10 cellular contexts compared by ENCODE assay signal in the genomic region with DNA sequence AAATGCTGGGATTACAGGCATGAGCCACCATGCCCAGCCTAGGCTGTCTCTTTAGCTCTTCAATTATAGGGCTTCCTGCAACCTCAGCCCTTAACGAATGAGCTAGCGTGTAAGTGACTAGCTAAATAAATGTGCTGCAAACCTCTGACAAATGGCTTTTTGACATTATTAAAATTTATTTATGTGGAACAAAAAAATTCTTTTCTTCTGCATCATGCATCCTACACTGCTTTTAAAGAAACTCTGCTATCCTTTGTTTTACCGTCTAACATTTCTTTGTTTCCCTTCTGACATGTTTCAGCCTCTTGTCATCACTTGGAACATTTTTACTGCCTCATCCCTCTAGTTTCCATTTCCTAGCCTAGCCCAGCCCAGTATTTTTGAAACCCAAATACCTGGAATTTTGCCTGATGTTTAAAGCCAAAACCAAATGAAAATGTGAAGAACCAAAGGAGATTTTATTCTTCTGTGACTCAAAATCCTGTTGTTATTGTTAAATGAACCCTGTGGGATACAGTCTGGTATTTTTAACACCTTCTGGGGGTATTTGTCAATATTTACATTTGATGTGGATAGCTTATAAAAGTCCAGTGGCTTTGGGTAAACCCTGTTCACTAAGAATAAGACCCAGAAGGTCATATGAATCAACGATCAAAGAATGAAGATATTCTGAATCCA. TPM values are rescaled to one million over a fixed set of nuclear protein-coding genes. Genes with fewer than 3 reads are reported as not detected.
DNase-seq lines count a peak whose midpoint lies in the region; ATAC-seq and TF ChIP-seq lines count a peak whose summit lies in the region.
"Had no signal": no experiment of that assay in that cellular context is flagged by ENCODE, and none has a peak within 500 bp of the region (broad histone marks: within the 10 kb centered on the region; RNA-seq: fewer than 3 reads in every experiment).

No MANE protein-coding gene starts in this region.

- H3K36me3 Mint-ChIP-seq in activated T-cell treated with anti-CD3 and anti-CD28 coated beads, Interleukin-2, amount 50 U/mL, for 24 hours (ENCODE audit: low read depth): no peaks in the 10 kb centered on the region
- H3K36me3 Mint-ChIP-seq: CD14-positive monocyte had no signal

- intact Hi-C loops in adrenal gland (cut with DNase I) (no loop called here), left ventricle myocardium superior (cut with micrococcal nuclease) (no loop called here), tibial artery (cut with DNase I; ENCODE audit: low total_unique reads) (no loop called here)

- no peaks in the 10 kb centered on the region for H3K27me3 ChIP-seq in adrenal gland
- H3K27me3 ChIP-seq in tibial artery: no peaks in the 10 kb centered on the region
- no peaks in the 10 kb centered on the region for H3K27me3 ChIP-seq in SJCRH30

- H3K4me1 ChIP-seq in adrenal gland (replicated peaks in 1 of 2) (peaks cover 0 to 34% of the 10 kb centered on the region in 2 donors), tibial artery (peaks cover 0 to 92% (median 60%) of the 10 kb centered on the region in 4 donors), SJCRH30 (no peaks in the 10 kb centered on the region)

- H3K9me3 ChIP-seq in adrenal gland (replicated peaks in 1 of 3): no peaks in the 10 kb centered on the region
- H3K9me3 ChIP-seq in tibial artery: no peaks in the 10 kb centered on the region
- no peaks in the 10 kb centered on the region for H3K9me3 ChIP-seq in SJCRH30 (replicated peaks)

- H3K4me1 Mint-ChIP-seq in activated T-cell treated with anti-CD3 and anti-CD28 coated beads, Interleukin-2, amount 50 U/mL, for 24 hours (ENCODE audit: low read depth): peaks cover 98% of the 10 kb centered on the region

- no peak overlapping the region for H3K4me3 Mint-ChIP-seq in activated T-cell treated with anti-CD3 and anti-CD28 coated beads, Interleukin-2, amount 50 U/mL, for 24 hours
- H3K4me3 Mint-ChIP-seq: CD14-positive monocyte had no signal

- no peaks in the 10 kb centered on the region for H3K9me3 Mint-ChIP-seq in activated T-cell treated with anti-CD3 and anti-CD28 coated beads, Interleukin-2, amount 50 U/mL, for 24 hours

- peak overlapping the region in 3 of 5 donors; percentile 8 to 69 (median 32) for H3K27ac ChIP-seq in adrenal gland
- peak overlapping the region; percentile 58 to 66 for H3K27ac ChIP-seq in tibial artery
- no peak overlapping the region for H3K27ac ChIP-seq in SJCRH30

- TF ChIP-seq POLR2A in adrenal gland (IDR thresholded peaks at IDR 0.05): no peak

- H3K27ac Mint-ChIP-seq in activated T-cell treated with anti-CD3 and anti-CD28 coated beads, Interleukin-2, amount 50 U/mL, for 24 hours: peak overlapping the region; percentile 85
- H3K27ac Mint-ChIP-seq: CD14-positive monocyte had no signal

- H3K27me3 Mint-ChIP-seq in activated T-cell treated with anti-CD3 and anti-CD28 coated beads, Interleukin-2, amount 50 U/mL, for 24 hours: no peaks in the 10 kb centered on the region

- H3K4me3 ChIP-seq in adrenal gland: no peak overlapping the region
- no peak overlapping the region for H3K4me3 ChIP-seq in tibial artery
- H3K4me3 ChIP-seq in SJCRH30: no peak overlapping the region

- H3K36me3 ChIP-seq in adrenal gland (replicated peaks in 1 of 2): no peaks in the 10 kb centered on the region
- no peaks in the 10 kb centered on the region for H3K36me3 ChIP-seq in tibial artery
- H3K36me3 ChIP-seq in SJCRH30: no peaks in the 10 kb centered on the region

- TF ChIP-seq CTCF in adrenal gland (IDR thresholded peaks at IDR 0.05) (no peak), tibial artery (IDR thresholded peaks at IDR 0.05) (no peak)

- peak; percentile 64 for ATAC-seq in left ventricle myocardium superior

- 33 to 55% (median 38%) methylated on average over 4 of the region's 4 CpGs for WGBS in adrenal gland, 4 donors

- no peak for DNase-seq in activated T-cell treated with anti-CD3 and anti-CD28 coated beads, Interleukin-2, amount 50 U/mL, for 24 hours
- no peak for DNase-seq in activated T-cell treated with anti-CD3 and anti-CD28 coated beads, Interleukin-2, amount 50 U/mL, for 1 hour
- DNase-seq in adrenal gland (no peak), left ventricle myocardium superior (no peak), tibial artery (no peak), DMS53 (lab: John Stamatoyannopoulos, UW) (no peak), SJCRH30 (no peak), NCI-H524 treated with DMSO at 0.1 percent for 48 hours (lab: John Stamatoyannopoulos, UW) (no peak)
- DNase-seq: anterior cingulate cortex had no signal

RNA-seq across cellular contexts. Expression of gene NT5E, which starts 9.5 kb away (rescaled TPM):
- total RNA-seq in adrenal gland (10 to 100 TPM in 5 of 8 donors, 1 to 10 TPM in 3; 3.6 to 13.2 (median 10.9) TPM), left ventricle myocardium superior (6.0 TPM)
- polyA plus RNA-seq in adrenal gland: 10 to 100 TPM in 1 of 3 donors, 1 to 10 TPM in 2; 2.9 to 14.2 (median 3.2) TPM
- 0.18 and 0.20 TPM in 2 replicates for total RNA-seq in SJCRH30 (2014; rRNA removed; shearing (Covaris generic))
